In genomic region chr2:66982766-66983165, GRCh38 we compare ENCODE assay signal across 22 cellular contexts.
DNase-seq lines count a peak whose midpoint lies in the region; ATAC-seq, FAIRE-seq and TF ChIP-seq lines count a peak whose summit lies in the region.
"Had no signal": no experiment of that assay in that cellular context is flagged by ENCODE, and none has a peak within 500 bp of the region (broad histone marks: within the 10 kb centered on the region; RNA-seq: fewer than 3 reads in every experiment).

No MANE protein-coding gene starts in this region.

- no peak overlapping the region for H2AFZ ChIP-seq in mammary epithelial cell (ENCODE audit: low read depth, low read length)

- DNase-seq in MCF 10A (ENCODE audit: unreplicated experiment), result peak; percentile 10
- no peak for DNase-seq in breast epithelium (ENCODE audit: low spot score in 2 of 2)
- DNase-seq in mammary epithelial cell, result peak; percentile 3
- DNase-seq in upper lobe of right lung, result no peak
- no peak for DNase-seq in thyroid gland
- DNase-seq: Caco-2; effector memory CD8-positive, alpha-beta T cell; H7; head of caudate nucleus; NCI-H2029; sigmoid colon had no signal

- H3K9ac ChIP-seq in mammary epithelial cell (ENCODE audit: insufficient read depth, low read length), result no peak overlapping the region
- H3K9ac ChIP-seq: BLaER1, KMS-11 had no signal

- FAIRE-seq in islet of Langerhans (lab: Jason Lieb, UNC), result peak; percentile 49
- FAIRE-seq: A204.1, colon had no signal

- H3K36me3 Mint-ChIP-seq in MCF 10A (ENCODE audit: insufficient read depth, unreplicated experiment), result no peaks in the 10 kb centered on the region
- H3K36me3 Mint-ChIP-seq: activated naive CD8-positive, alpha-beta T cell had no signal

- H3K4me3 Mint-ChIP-seq in MCF 10A (ENCODE audit: unreplicated experiment), result no peak overlapping the region
- H3K4me3 Mint-ChIP-seq: activated naive CD8-positive, alpha-beta T cell; effector memory CD8-positive, alpha-beta T cell; T-helper 1 cell treated with Interleukin-12 subunit alpha and Interleukin-12 subunit beta and Interleukin-4 antibody, amounts not matched to agents 30 μg/mL and 1 μg/mL, for 36 hours had no signal

- BruUV-seq in MCF 10A (replicated peaks; lab: Mats Ljungman, UMichigan) (no TSS peak), mammary epithelial cell (replicated peaks; lab: Mats Ljungman, UMichigan) (no TSS peak)

- H3K27me3 Mint-ChIP-seq in MCF 10A (ENCODE audit: insufficient read depth, unreplicated experiment), result no peaks in the 10 kb centered on the region
- H3K27me3 Mint-ChIP-seq: activated naive CD8-positive, alpha-beta T cell; effector memory CD8-positive, alpha-beta T cell had no signal

- in situ Hi-C loops in mammary epithelial cell (cut with MboI; ENCODE audit: low sequenced_read_pairs in 2 of 2), result no loop called here

- no peaks in the 10 kb centered on the region for H4K20me1 ChIP-seq in mammary epithelial cell (ENCODE audit: insufficient read depth, low read length)
- H4K20me1 ChIP-seq: BLaER1 had no signal

- dilution Hi-C loops in mammary epithelial cell (cut with HindIII; ENCODE audit: low sequenced_read_pairs), result no loop called here

- no peak overlapping the region for H3K4me2 ChIP-seq in mammary epithelial cell (ENCODE audit: insufficient read depth, low read depth, low read length)
- H3K4me2 ChIP-seq: BLaER1, KMS-11 had no signal

- H3K27ac ChIP-seq in breast epithelium (no peak overlapping the region), mammary epithelial cell (ENCODE audit: insufficient read depth, low read depth, low read length) (no peak overlapping the region), upper lobe of right lung (no peak overlapping the region), thyroid gland (no peak overlapping the region)
- H3K27ac ChIP-seq: BLaER1, KMS-11, SJSA1 had no signal

- H3K79me2 ChIP-seq in mammary epithelial cell (ENCODE audit: insufficient read depth, low read length), result no peaks in the 10 kb centered on the region

- H3K4me1 Mint-ChIP-seq in MCF 10A (ENCODE audit: insufficient read depth, unreplicated experiment), result no peaks in the 10 kb centered on the region

- POLR2A ChIA-PET in MCF 10A (lab: Yijun Ruan, JAX), result interaction anchor here (1.0 kb wide), 1 partner anchor 82 kb away, joined by 3 read pairs; no protein-coding TSS in a partner anchor

- intact Hi-C loops in MCF 10A (cut with micrococcal nuclease), result no loop called here
- intact Hi-C loops in breast epithelium (cut with DNase I; ENCODE audit: low total_unique reads), result no loop called here
- intact Hi-C loops in mammary epithelial cell (cut with micrococcal nuclease), result no loop called here
- intact Hi-C loops in upper lobe of right lung (cut with DNase I), result no loop called here
- intact Hi-C loops in thyroid gland (cut with DNase I), result no loop called here

- H3K36me3 ChIP-seq in breast epithelium, result no peaks in the 10 kb centered on the region
- H3K36me3 ChIP-seq in mammary epithelial cell (ENCODE audit: insufficient read depth, low read length), result no peaks in the 10 kb centered on the region
- no peaks in the 10 kb centered on the region for H3K36me3 ChIP-seq in upper lobe of right lung
- H3K36me3 ChIP-seq in thyroid gland, result no peaks in the 10 kb centered on the region
- H3K36me3 ChIP-seq: BLaER1, sigmoid colon, SJSA1 had no signal

- H3K27ac Mint-ChIP-seq in MCF 10A (ENCODE audit: low read depth, unreplicated experiment), result no peak overlapping the region
- H3K27ac Mint-ChIP-seq: activated naive CD8-positive, alpha-beta T cell; effector memory CD8-positive, alpha-beta T cell; T-helper 1 cell treated with Interleukin-12 subunit alpha and Interleukin-12 subunit beta and Interleukin-4 antibody, amounts not matched to agents 30 μg/mL and 1 μg/mL, for 36 hours had no signal

- H3K4me1 ChIP-seq in breast epithelium (no peaks in the 10 kb centered on the region), mammary epithelial cell (ENCODE audit: insufficient read depth, low read length) (no peaks in the 10 kb centered on the region), upper lobe of right lung (no peaks in the 10 kb centered on the region), thyroid gland (no peaks in the 10 kb centered on the region)
- H3K4me1 ChIP-seq: BLaER1, Caco-2, SJSA1 had no signal

- H3K9me3 ChIP-seq in breast epithelium (no peaks in the 10 kb centered on the region), mammary epithelial cell (replicated peaks; ENCODE audit: insufficient read depth, low read length) (no peaks in the 10 kb centered on the region), upper lobe of right lung (no peaks in the 10 kb centered on the region), thyroid gland (no peaks in the 10 kb centered on the region)
- H3K9me3 ChIP-seq: BLaER1, Caco-2, sigmoid colon, SJSA1 had no signal

- ATAC-seq in upper lobe of right lung, result peak; percentile 48
- no peak for ATAC-seq in HG02870 (IDR thresholded peaks at IDR 0.05; ENCODE audit: unreplicated experiment)
- ATAC-seq in GM19023 (IDR thresholded peaks at IDR 0.05; ENCODE audit: unreplicated experiment), result no peak
- ATAC-seq: effector memory CD8-positive, alpha-beta T cell; Panc1 had no signal

- H3K4me3 ChIP-seq in breast epithelium (no peak overlapping the region), mammary epithelial cell (replicated peaks in 1 of 3; ENCODE audit: insufficient read depth in 1 of 3, low read depth in 2 of 3, low read length in 3 of 3) (no peak overlapping the region), upper lobe of right lung (no peak overlapping the region), thyroid gland (replicated peaks in 1 of 3) (no peak overlapping the region)
- H3K4me3 ChIP-seq: BLaER1, sigmoid colon, SJSA1 had no signal

- CTCF ChIA-PET in MCF 10A (lab: Yijun Ruan, JAX), result interaction anchor here (0.6 to 0.7 kb wide), 3 partner anchors 43 to 205 kb away, joined by 3 to 4 read pairs (median 3); no protein-coding TSS in a partner anchor
- CTCF ChIA-PET in mammary epithelial cell (lab: Charles Lee; ENCODE audit: low non-redundant PET), result no interaction called here

- no peak for TF ChIP-seq POLR2A in breast epithelium (IDR thresholded peaks at IDR 0.05)
- no peak for TF ChIP-seq POLR2A in thyroid gland (IDR thresholded peaks at IDR 0.05)

- H3K9me3 Mint-ChIP-seq in MCF 10A (ENCODE audit: unreplicated experiment), result no peaks in the 10 kb centered on the region

- TF ChIP-seq CTCF in MCF 10A (IDR thresholded peaks at IDR 0.05; ENCODE audit: unreplicated experiment), result no peak
- TF ChIP-seq CTCF in breast epithelium (IDR thresholded peaks at IDR 0.05), result no peak
- no peak for TF ChIP-seq CTCF in mammary epithelial cell (conservative IDR thresholded peaks at IDR 0.05 in 1 of 2, IDR thresholded peaks at IDR 0.05 in 1 of 2; ENCODE audit: extremely low read depth in 1 of 2, insufficient read depth in 1 of 2, low read depth in 1 of 2, low read length in 2 of 2)
- no peak for TF ChIP-seq CTCF in upper lobe of right lung (IDR thresholded peaks at IDR 0.05)
- TF ChIP-seq CTCF in thyroid gland (IDR thresholded peaks at IDR 0.05), result peak in 3 of 6 experiments; percentile 22 to 26 (median 23)

- H3K27me3 ChIP-seq in breast epithelium (no peaks in the 10 kb centered on the region), mammary epithelial cell (ENCODE audit: insufficient read depth, low read length) (no peaks in the 10 kb centered on the region), upper lobe of right lung (no peaks in the 10 kb centered on the region), thyroid gland (no peaks in the 10 kb centered on the region)
- H3K27me3 ChIP-seq: BLaER1, sigmoid colon, SJSA1 had no signal

Comparison
In these comparisons a context has a peak if more than half of its experiments do, and no peak if none do; other contexts are left out.
1. DNase-seq: peak in MCF 10A (single experiment) and mammary epithelial cell (single experiment); none in breast epithelium (0 of 2), upper lobe of right lung (single experiment) and thyroid gland (0 of 2).